Comparison of ENCODE assay signal across 29 cellular contexts in genomic region chr4:7148337-7148736, GRCh38. TPM values are rescaled to one million over a fixed set of nuclear protein-coding genes. Genes with fewer than 3 reads are reported as not detected.
"Had no signal": no experiment of that assay in that cellular context is flagged by ENCODE, and none has a peak within 500 bp of the region (broad histone marks: within the 10 kb centered on the region; RNA-seq: fewer than 3 reads in every experiment).

No MANE protein-coding gene starts in this region.

- H3K9me3 ChIP-seq: pancreas, prostate gland, right lobe of liver, sigmoid colon, suprapubic skin, testis, tibial artery, transverse colon, upper lobe of right lung, uterus had no signal

- H3K36me3 ChIP-seq: pancreas, prostate gland, right lobe of liver, sigmoid colon, suprapubic skin, tibial artery, transverse colon, upper lobe of right lung, uterus had no signal

- H3K4me3 ChIP-seq: pancreas, prostate gland, right lobe of liver, sigmoid colon, suprapubic skin, testis, tibial artery, transverse colon, upper lobe of right lung, uterus had no signal

- H3K4me3 Mint-ChIP-seq: naive B cell; naive thymus-derived CD8-positive, alpha-beta T cell; natural killer cell treated with Interleukin-12 subunit alpha and Interleukin-12 subunit beta and Interleukin-15 and Interleukin-18, amount 100 ng/mL, for 72 hours; nephron progenitor cell; neural crest cell; stimulated activated memory B cell treated with anti-CD40 and anti-IgM and Interleukin-4, amounts not matched to agents 10 μg/mL and 1 μg/mL and 100 μg/mL, for 72 hours; stimulated activated naive CD8-positive, alpha-beta T cell treated with anti-CD3 and anti-CD28 coated beads, Interleukin-15, amount 100 ng/mL, for 72 hours had no signal

- ATAC-seq: naive thymus-derived CD8-positive, alpha-beta T cell; natural killer cell treated with Interleukin-12 subunit alpha and Interleukin-12 subunit beta and Interleukin-15 and Interleukin-18, amount 100 ng/mL, for 72 hours; pancreas; right lobe of liver; stimulated activated memory B cell treated with anti-CD40 and anti-IgM and Interleukin-4, amounts not matched to agents 10 μg/mL and 1 μg/mL and 100 μg/mL, for 72 hours; stimulated activated naive CD8-positive, alpha-beta T cell treated with anti-CD3 and anti-CD28 coated beads, Interleukin-15, amount 100 ng/mL, for 72 hours; stimulated activated naive CD8-positive, alpha-beta T cell treated with anti-CD3 and anti-CD28 coated beads, Interleukin-15, Interleukin-2, amounts not matched to agents 100 U/mL and 50 U/mL, for 24 hours; upper lobe of right lung had no signal

- DNase-seq: naive B cell; naive thymus-derived CD8-positive, alpha-beta T cell; occipital lobe; pancreas; retina; right lobe of liver; sigmoid colon; small intestine; stimulated activated CD4-positive, alpha-beta T cell treated with anti-CD3 and anti-CD28 coated beads, Interleukin-15, amount 100 ng/mL, for 24 hours; stimulated activated CD4-positive, alpha-beta T cell treated with anti-CD3 and anti-CD28 coated beads, Interleukin-2, amount 100 ng/mL, for 24 hours; stimulated activated CD4-positive, alpha-beta T cell treated with anti-CD3 and anti-CD28 coated beads, Interleukin-2, amount 100 ng/mL, for 48 hours; stimulated activated CD4-positive, alpha-beta T cell treated with anti-CD3 and anti-CD28 coated beads, Interleukin-4, amount 100 ng/mL, for 24 hours; stimulated activated naive CD4-positive, alpha-beta T cell; stimulated activated naive CD8-positive, alpha-beta T cell treated with anti-CD3 and anti-CD28 coated beads, Interleukin-15, amount 100 ng/mL, for 72 hours; stimulated activated naive CD8-positive, alpha-beta T cell treated with anti-CD3 and anti-CD28 coated beads, Interleukin-15, Interleukin-2, amounts not matched to agents 100 U/mL and 50 U/mL, for 24 hours; substantia nigra; testis; tibial artery; transverse colon; upper lobe of right lung; uterus had no signal

- H3K9me3 Mint-ChIP-seq: naive thymus-derived CD8-positive, alpha-beta T cell; natural killer cell treated with Interleukin-12 subunit alpha and Interleukin-12 subunit beta and Interleukin-15 and Interleukin-18, amount 100 ng/mL, for 72 hours; neural crest cell; stimulated activated memory B cell treated with anti-CD40 and anti-IgM and Interleukin-4, amounts not matched to agents 10 μg/mL and 1 μg/mL and 100 μg/mL, for 72 hours; stimulated activated naive CD8-positive, alpha-beta T cell treated with anti-CD3 and anti-CD28 coated beads, Interleukin-15, amount 100 ng/mL, for 72 hours; type B pancreatic cell had no signal

- H3K27ac Mint-ChIP-seq: naive B cell; naive thymus-derived CD8-positive, alpha-beta T cell; natural killer cell treated with Interleukin-12 subunit alpha and Interleukin-12 subunit beta and Interleukin-15 and Interleukin-18, amount 100 ng/mL, for 72 hours; stimulated activated memory B cell treated with anti-CD40 and anti-IgM and Interleukin-4, amounts not matched to agents 10 μg/mL and 1 μg/mL and 100 μg/mL, for 72 hours; stimulated activated naive CD8-positive, alpha-beta T cell treated with anti-CD3 and anti-CD28 coated beads, Interleukin-15, amount 100 ng/mL, for 72 hours had no signal

- H3K27me3 ChIP-seq: pancreas, right lobe of liver, sigmoid colon, testis, uterus had no signal

- H3K4me1 Mint-ChIP-seq: naive B cell; naive thymus-derived CD8-positive, alpha-beta T cell; neural crest cell; stimulated activated memory B cell treated with anti-CD40 and anti-IgM and Interleukin-4, amounts not matched to agents 10 μg/mL and 1 μg/mL and 100 μg/mL, for 72 hours; stimulated activated naive CD8-positive, alpha-beta T cell treated with anti-CD3 and anti-CD28 coated beads, Interleukin-15, amount 100 ng/mL, for 72 hours had no signal

- H3K4me1 ChIP-seq: pancreas, prostate gland, right lobe of liver, sigmoid colon, testis, tibial artery, transverse colon, upper lobe of right lung, uterus had no signal

- H3K27ac ChIP-seq: pancreas, prostate gland, right lobe of liver, sigmoid colon, suprapubic skin, testis, tibial artery, transverse colon, upper lobe of right lung, uterus had no signal

- H3K36me3 Mint-ChIP-seq: naive B cell; naive thymus-derived CD8-positive, alpha-beta T cell; natural killer cell treated with Interleukin-12 subunit alpha and Interleukin-12 subunit beta and Interleukin-15 and Interleukin-18, amount 100 ng/mL, for 72 hours; stimulated activated memory B cell treated with anti-CD40 and anti-IgM and Interleukin-4, amounts not matched to agents 10 μg/mL and 1 μg/mL and 100 μg/mL, for 72 hours; type B pancreatic cell had no signal

RNA-seq across cellular contexts. Expression of gene SORCS2, which starts 44.0 kb away (rescaled TPM):
- total RNA-seq: naive thymus-derived CD8-positive, alpha-beta T cell; pulmonary artery endothelial cell had no signal
- polyA plus RNA-seq: naive thymus-derived CD8-positive, alpha-beta T cell had no signal
